ENCODE assay signal across 8 cellular contexts in genomic region chr5:74640450-74641013, GRCh38. TPM values are rescaled to one million over a fixed set of nuclear protein-coding genes. Genes with fewer than 3 reads are reported as not detected.
A peak's percentile ranks its signal among the peaks of the same experiment; 100 is the strongest.
DNase-seq lines count a peak whose midpoint lies in the region; ATAC-seq, FAIRE-seq and TF ChIP-seq lines count a peak whose summit lies in the region.

TSS of gene ENC1 (minus strand) at chr5:74640728. CDS start at chr5:74636485, 4,243 bp downstream.

- H3K4me2 ChIP-seq in astrocyte (ENCODE audit: low read length) = peak within 1 kb of the TSS; percentile 85
- peak within 1 kb of the TSS; percentile 97 for H3K4me2 ChIP-seq in hepatocyte

- H3K36me3 ChIP-seq in astrocyte (ENCODE audit: insufficient read depth, low read length) = peaks cover 16% of the 10 kb centered on the region
- H3K36me3 ChIP-seq in hepatocyte (replicated peaks; ENCODE audit: insufficient read depth, low read depth) = no peaks in the 10 kb centered on the region
- peaks cover 4% of the 10 kb centered on the region for H3K36me3 ChIP-seq in rectal smooth muscle tissue (ENCODE audit: control insufficient read depth, insufficient read depth, low read length)

- H3K4me3 ChIP-seq in GM12875 (ENCODE audit: low read depth, low read length) = peak within 1 kb of the TSS; percentile 94
- peak within 1 kb of the TSS; percentile 99 for H3K4me3 ChIP-seq in astrocyte (ENCODE audit: insufficient read depth, low read depth, low read length)
- H3K4me3 ChIP-seq in hepatocyte = peak within 1 kb of the TSS; percentile 85
- peak within 1 kb of the TSS; percentile 91 for H3K4me3 ChIP-seq in rectal smooth muscle tissue (ENCODE audit: low read length)

- peak within 1 kb of the TSS; percentile 91 for H3K9ac ChIP-seq in astrocyte (ENCODE audit: low read length)
- peak within 1 kb of the TSS; percentile 69 for H3K9ac ChIP-seq in rectal smooth muscle tissue (ENCODE audit: low read length)

- H3K79me2 ChIP-seq in astrocyte (ENCODE audit: insufficient read depth, low read length) (peaks cover 50% of the 10 kb centered on the region), hepatocyte (peaks cover 48% of the 10 kb centered on the region)

- H3K27ac ChIP-seq in astrocyte (ENCODE audit: low read depth, low read length) = peak within 1 kb of the TSS; percentile 90
- peak within 1 kb of the TSS; percentile 97 for H3K27ac ChIP-seq in hepatocyte
- peak within 1 kb of the TSS; percentile 62 for H3K27ac ChIP-seq in rectal smooth muscle tissue (ENCODE audit: low read depth, low read length)

- no peak for FAIRE-seq in astrocyte (lab: Jason Lieb, UNC)

- peaks cover 31% of the 10 kb centered on the region for H3K4me1 Mint-ChIP-seq in astrocyte (ENCODE audit: low read depth, unreplicated experiment)

- H3K9me3 Mint-ChIP-seq in astrocyte (ENCODE audit: unreplicated experiment) = no peaks in the 10 kb centered on the region

- no peaks in the 10 kb centered on the region for H3K27me3 Mint-ChIP-seq in astrocyte (ENCODE audit: low read depth, unreplicated experiment)

- ATAC-seq in HG02678 (IDR thresholded peaks at IDR 0.05; ENCODE audit: unreplicated experiment) = peak; percentile 71

- TF ChIP-seq CTCF in GM12875 (IDR thresholded peaks at IDR 0.05; ENCODE audit: borderline replicate concordance, insufficient read depth, low read depth, low read length) = peak; percentile 65
- no peak for TF ChIP-seq CTCF in astrocyte (IDR thresholded peaks at IDR 0.05; ENCODE audit: insufficient read depth, low read depth, low read length)
- TF ChIP-seq CTCF in hepatocyte (IDR thresholded peaks at IDR 0.05; ENCODE audit: poor library complexity) = peak; percentile 37

- peak within 1 kb of the TSS; percentile 69 for H2AFZ ChIP-seq in astrocyte (ENCODE audit: low read depth, low read length)
- H2AFZ ChIP-seq in hepatocyte = peak within 1 kb of the TSS; percentile 62

- H3K36me3 Mint-ChIP-seq in astrocyte (ENCODE audit: low read depth, unreplicated experiment) = peaks cover 18% of the 10 kb centered on the region

- H3K9me3 ChIP-seq in astrocyte (ENCODE audit: insufficient read depth, low read depth, low read length) (peaks cover 2% of the 10 kb centered on the region), hepatocyte (ENCODE audit: low read depth) (no peaks in the 10 kb centered on the region)

- H3K27me3 ChIP-seq in astrocyte (ENCODE audit: insufficient read depth, low read length) (no peaks in the 10 kb centered on the region), hepatocyte (no peaks in the 10 kb centered on the region), rectal smooth muscle tissue (ENCODE audit: control insufficient read depth, insufficient read depth, low read length) (no peaks in the 10 kb centered on the region)

- 0% methylated on average over 42 of the region's 64 CpGs for WGBS in hepatocyte (ENCODE audit: low lambda C conversion rate, missing lambda C conversion rate)

- H3K4me1 ChIP-seq in astrocyte (ENCODE audit: insufficient read depth, low read length) (peaks cover 47% of the 10 kb centered on the region), hepatocyte (ENCODE audit: insufficient read depth) (peaks cover 27% of the 10 kb centered on the region), rectal smooth muscle tissue (ENCODE audit: control insufficient read depth, insufficient read depth, low read length) (no peaks in the 10 kb centered on the region)

- H3K27ac Mint-ChIP-seq in astrocyte (ENCODE audit: unreplicated experiment) = peak within 1 kb of the TSS; percentile 99

- no peaks in the 10 kb centered on the region for H3K9me2 ChIP-seq in hepatocyte (replicated peaks; ENCODE audit: insufficient read depth)

- H3K4me3 Mint-ChIP-seq in astrocyte (ENCODE audit: unreplicated experiment) = peak within 1 kb of the TSS; percentile 91

- H4K20me1 ChIP-seq in astrocyte (ENCODE audit: insufficient read depth, low read length) = peaks cover 47% of the 10 kb centered on the region
- H4K20me1 ChIP-seq in hepatocyte (ENCODE audit: insufficient read depth, poor library complexity, severe bottlenecking) = peaks cover 42% of the 10 kb centered on the region

- DNase-seq in NCI-H128 (lab: John Stamatoyannopoulos, UW; ENCODE audit: unreplicated experiment) (peak; percentile 71), T-helper 2 cell (peak; percentile 43 to 87 (median 63)), astrocyte (ENCODE audit: low read depth) (peak; percentile 87), hepatocyte (ENCODE audit: low spot score) (peak; percentile 94)
- no peak for DNase-seq in NK-92 treated with Interleukin-12 subunit alpha and Interleukin-12 subunit beta, amount 100 ng/mL, for 24 hours (lab: John Stamatoyannopoulos, UW)

RNA-seq across cellular contexts. Expression of gene ENC1, which starts in this region (rescaled TPM):
- total RNA-seq in astrocyte = 363 and 389 TPM in 2 replicates
- total RNA-seq in hepatocyte = 150 and 151 TPM in 2 replicates
- 35.9 and 58.8 TPM in 2 replicates for polyA plus RNA-seq in hepatocyte
